1 cellular context compared by ENCODE assay signal in the genomic region with DNA sequence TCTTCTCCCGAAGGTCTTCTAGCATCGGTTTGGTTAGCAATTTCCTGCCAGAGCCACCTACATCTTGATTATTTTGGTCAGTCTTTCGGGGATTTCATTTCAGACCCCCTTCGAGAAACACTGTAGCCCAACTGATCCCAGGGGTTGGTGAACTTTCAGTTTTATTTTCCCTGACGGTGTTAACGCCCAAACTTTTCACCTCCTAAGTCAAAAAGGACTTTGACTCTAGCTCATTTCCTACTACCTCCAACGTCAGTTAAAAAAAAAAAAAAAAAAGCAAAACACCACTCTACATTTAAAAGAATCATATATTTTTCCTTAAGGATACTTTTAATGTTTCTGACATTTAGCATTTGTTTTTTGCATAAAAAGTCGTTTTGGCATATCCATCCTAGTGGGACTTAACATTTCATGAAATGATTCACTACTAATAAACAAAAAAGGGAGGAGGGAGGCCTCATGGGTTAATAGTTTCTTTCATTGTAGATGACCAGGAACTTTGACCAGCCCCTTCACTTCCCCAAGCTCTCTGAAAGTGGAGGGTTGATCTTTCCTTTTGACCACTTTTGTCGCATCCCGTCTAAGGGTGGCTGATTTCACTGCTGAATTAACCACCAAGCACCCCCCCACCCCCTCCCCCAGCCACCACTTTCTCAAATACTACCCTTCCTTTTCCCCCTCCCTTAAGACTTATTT.
TF ChIP-seq lines count a peak whose summit lies in the region.

No MANE protein-coding gene starts in this region.

TF ChIP-seq in SK-N-SH, 30 proteins besides CTCF, POLR2A, EP300 and RAD21 (continued from another document):
- TF ChIP-seq, protein P1, sequence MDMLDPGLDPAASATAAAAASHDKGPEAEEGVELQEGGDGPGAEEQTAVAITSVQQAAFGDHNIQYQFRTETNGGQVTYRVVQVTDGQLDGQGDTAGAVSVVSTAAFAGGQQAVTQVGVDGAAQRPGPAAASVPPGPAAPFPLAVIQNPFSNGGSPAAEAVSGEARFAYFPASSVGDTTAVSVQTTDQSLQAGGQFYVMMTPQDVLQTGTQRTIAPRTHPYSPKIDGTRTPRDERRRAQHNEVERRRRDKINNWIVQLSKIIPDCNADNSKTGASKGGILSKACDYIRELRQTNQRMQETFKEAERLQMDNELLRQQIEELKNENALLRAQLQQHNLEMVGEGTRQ (IDR thresholded peaks at IDR 0.05; ENCODE audit: borderline replicate concordance, low read depth, low read length), result no peak
- TF ChIP-seq POLR2AphosphoS5 (IDR thresholded peaks at IDR 0.05; ENCODE audit: low read depth, low read length), result no peak
